In the genomic region with DNA sequence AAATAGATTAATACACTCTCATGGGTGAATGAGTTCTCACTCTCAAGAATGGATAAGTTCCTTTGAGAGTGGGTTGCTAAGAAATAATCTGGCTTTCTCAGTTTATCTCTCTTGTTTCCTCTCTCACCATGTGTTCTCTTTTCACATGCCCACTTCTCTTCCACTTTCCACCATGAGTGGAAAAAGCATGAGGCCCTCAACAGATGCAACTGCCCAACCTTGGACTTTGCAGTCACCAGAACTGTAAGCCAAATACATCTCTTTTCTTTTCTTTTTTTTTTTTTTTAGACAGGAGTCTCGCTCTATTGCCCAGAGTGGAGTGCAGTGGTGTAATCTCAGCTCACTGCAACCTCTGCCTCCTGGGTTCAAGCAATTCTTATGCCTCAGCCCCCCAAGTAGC, we compare ENCODE assay signal across 7 cellular contexts.
"Had no signal": no experiment of that assay in that cellular context is flagged by ENCODE, and none has a peak within 500 bp of the region (broad histone marks: within the 10 kb centered on the region; RNA-seq: fewer than 3 reads in every experiment).

No MANE protein-coding gene starts in this region.

- FAIRE-seq: GM12878, GM12891, GM12892, GM18507, GM19239 had no signal

- DNase-seq: GDM1, GF-D8 had no signal

- ATAC-seq: GM12878 had no signal

- H3K4me3 ChIP-seq: GM12878 had no signal
